In the genomic region with DNA sequence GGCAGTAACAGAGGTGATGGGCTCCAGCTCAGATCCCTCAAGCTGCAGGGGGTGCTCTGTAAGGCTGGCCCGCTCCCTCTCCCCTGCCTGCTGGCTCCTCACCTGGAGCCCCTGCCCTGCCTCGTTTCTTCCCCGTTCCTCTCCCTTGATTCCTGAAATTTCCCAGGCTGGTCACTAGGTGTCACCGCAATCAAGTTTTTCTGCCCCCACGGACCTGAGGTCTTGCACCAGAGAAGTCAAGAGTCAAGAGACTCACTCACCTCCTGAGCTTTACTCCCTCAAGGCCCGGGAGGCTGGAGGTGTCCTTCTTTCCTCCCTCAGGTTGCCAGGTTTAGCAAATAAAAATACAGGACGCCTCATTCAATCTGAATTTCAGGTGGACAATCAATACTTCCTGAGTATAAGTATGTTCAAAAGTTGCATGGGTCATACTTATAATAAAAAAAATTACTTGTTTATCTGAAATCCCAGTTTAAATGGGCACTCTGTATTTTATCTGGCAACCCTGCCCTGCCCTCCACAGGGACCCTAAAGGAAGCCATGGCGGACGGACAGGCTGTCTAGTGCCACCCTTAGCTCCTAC, we compare ENCODE assay signal across 8 cellular contexts.
A peak's percentile ranks its signal among the peaks of the same experiment; 100 is the strongest.
DNase-seq lines count a peak whose midpoint lies in the region; ATAC-seq and TF ChIP-seq lines count a peak whose summit lies in the region.

No MANE protein-coding gene starts in this region.

- no peak overlapping the region for H3K4me2 ChIP-seq in GM23338

- H3K9me2 ChIP-seq in GM23338 (ENCODE audit: insufficient read depth), result no peaks in the 10 kb centered on the region

- ATAC-seq in GM23338 (peak; percentile 63), HG02623 (IDR thresholded peaks at IDR 0.05; ENCODE audit: unreplicated experiment) (no peak)

- H3K4me3 ChIP-seq in GM23338, result no peak overlapping the region
- no peak overlapping the region for H3K4me3 ChIP-seq in fibroblast of the aortic adventitia (ENCODE audit: low read depth, low read length)

- H3K79me2 ChIP-seq in GM23338 (replicated peaks; ENCODE audit: insufficient read depth), result no peaks in the 10 kb centered on the region

- peaks cover 11% of the 10 kb centered on the region for H3K27me3 Mint-ChIP-seq in GM23338 (ENCODE audit: insufficient read depth, low read depth, poor library complexity)
- H3K27me3 Mint-ChIP-seq in osteocyte (ENCODE audit: unreplicated experiment), result peaks cover 28% of the 10 kb centered on the region

- no peaks in the 10 kb centered on the region for H3K27me3 ChIP-seq in GM23338 (ENCODE audit: insufficient read depth)

- H3K4me3 Mint-ChIP-seq in GM23338 (no peak overlapping the region; the same call in 2 of the 3 replicates), osteocyte (ENCODE audit: unreplicated experiment) (no peak overlapping the region)

- DNase-seq in CD1c-positive myeloid dendritic cell (ENCODE audit: extremely low spot score) (peak; percentile 69), GM23338 (ENCODE audit: low spot score) (peak; percentile 84), NCI-H526 treated with DMSO at 0.1 percent for 48 hours (lab: John Stamatoyannopoulos, UW) (peak; percentile 7), fibroblast of the aortic adventitia (ENCODE audit: low read depth) (peak; percentile 65), osteocyte (ENCODE audit: extremely low spot score, unreplicated experiment) (no peak), T1000 (lab: John Stamatoyannopoulos, UW) (no peak)
- peak; percentile 60 for DNase-seq in activated CD8-positive, alpha-beta memory T cell treated with anti-CD3 and anti-CD28 coated beads, Interleukin-2, amount 50 U/mL, for 48 hours

- H3K4me1 ChIP-seq in GM23338 (ENCODE audit: insufficient read depth), result peaks cover 13% of the 10 kb centered on the region

- H4K20me1 ChIP-seq in GM23338 (replicated peaks; ENCODE audit: insufficient read depth), result no peaks in the 10 kb centered on the region

- H3F3A ChIP-seq in GM23338 (replicated peaks; ENCODE audit: low read depth), result no peaks in the 10 kb centered on the region

- H3K36me3 Mint-ChIP-seq in GM23338 (ENCODE audit: low read depth) (no peaks in the 10 kb centered on the region), osteocyte (ENCODE audit: unreplicated experiment) (no peaks in the 10 kb centered on the region)

- H3K9me3 Mint-ChIP-seq in GM23338, result no peaks in the 10 kb centered on the region
- H3K9me3 Mint-ChIP-seq in osteocyte (ENCODE audit: unreplicated experiment), result no peaks in the 10 kb centered on the region

- H3K27ac Mint-ChIP-seq in GM23338 (no peak overlapping the region), osteocyte (ENCODE audit: unreplicated experiment) (no peak overlapping the region)

- H2AFZ ChIP-seq in GM23338, result no peak overlapping the region

- TF ChIP-seq CTCF in GM23338 (conservative IDR thresholded peaks at IDR 0.05; ENCODE audit: low read depth in 2 of 2) (peak; percentile 80 to 95), fibroblast of the aortic adventitia (IDR thresholded peaks at IDR 0.05; ENCODE audit: insufficient read depth, low read length) (peak; percentile 78), osteocyte (IDR thresholded peaks at IDR 0.05) (peak; percentile 77)

- no peak overlapping the region for H3K27ac ChIP-seq in GM23338 (ENCODE audit: low read depth)

- no peaks in the 10 kb centered on the region for H3K36me3 ChIP-seq in GM23338 (ENCODE audit: insufficient read depth)

- H3K4me1 Mint-ChIP-seq in GM23338, result peaks cover 41% of the 10 kb centered on the region
- H3K4me1 Mint-ChIP-seq in osteocyte (ENCODE audit: unreplicated experiment), result peaks cover 3% of the 10 kb centered on the region

TF ChIP-seq in GM23338, 12 proteins besides CTCF, POLR2A, EP300 and RAD21 (continues in another document):
- TF ChIP-seq NANOG (IDR thresholded peaks at IDR 0.05; ENCODE audit: borderline replicate concordance), result no peak
- no peak for TF ChIP-seq JUNB (IDR thresholded peaks at IDR 0.05; ENCODE audit: unreplicated experiment)
- TF ChIP-seq EZH2phosphoT487 (IDR thresholded peaks at IDR 0.05; ENCODE audit: unreplicated experiment), result no peak
- TF ChIP-seq, protein P1, sequence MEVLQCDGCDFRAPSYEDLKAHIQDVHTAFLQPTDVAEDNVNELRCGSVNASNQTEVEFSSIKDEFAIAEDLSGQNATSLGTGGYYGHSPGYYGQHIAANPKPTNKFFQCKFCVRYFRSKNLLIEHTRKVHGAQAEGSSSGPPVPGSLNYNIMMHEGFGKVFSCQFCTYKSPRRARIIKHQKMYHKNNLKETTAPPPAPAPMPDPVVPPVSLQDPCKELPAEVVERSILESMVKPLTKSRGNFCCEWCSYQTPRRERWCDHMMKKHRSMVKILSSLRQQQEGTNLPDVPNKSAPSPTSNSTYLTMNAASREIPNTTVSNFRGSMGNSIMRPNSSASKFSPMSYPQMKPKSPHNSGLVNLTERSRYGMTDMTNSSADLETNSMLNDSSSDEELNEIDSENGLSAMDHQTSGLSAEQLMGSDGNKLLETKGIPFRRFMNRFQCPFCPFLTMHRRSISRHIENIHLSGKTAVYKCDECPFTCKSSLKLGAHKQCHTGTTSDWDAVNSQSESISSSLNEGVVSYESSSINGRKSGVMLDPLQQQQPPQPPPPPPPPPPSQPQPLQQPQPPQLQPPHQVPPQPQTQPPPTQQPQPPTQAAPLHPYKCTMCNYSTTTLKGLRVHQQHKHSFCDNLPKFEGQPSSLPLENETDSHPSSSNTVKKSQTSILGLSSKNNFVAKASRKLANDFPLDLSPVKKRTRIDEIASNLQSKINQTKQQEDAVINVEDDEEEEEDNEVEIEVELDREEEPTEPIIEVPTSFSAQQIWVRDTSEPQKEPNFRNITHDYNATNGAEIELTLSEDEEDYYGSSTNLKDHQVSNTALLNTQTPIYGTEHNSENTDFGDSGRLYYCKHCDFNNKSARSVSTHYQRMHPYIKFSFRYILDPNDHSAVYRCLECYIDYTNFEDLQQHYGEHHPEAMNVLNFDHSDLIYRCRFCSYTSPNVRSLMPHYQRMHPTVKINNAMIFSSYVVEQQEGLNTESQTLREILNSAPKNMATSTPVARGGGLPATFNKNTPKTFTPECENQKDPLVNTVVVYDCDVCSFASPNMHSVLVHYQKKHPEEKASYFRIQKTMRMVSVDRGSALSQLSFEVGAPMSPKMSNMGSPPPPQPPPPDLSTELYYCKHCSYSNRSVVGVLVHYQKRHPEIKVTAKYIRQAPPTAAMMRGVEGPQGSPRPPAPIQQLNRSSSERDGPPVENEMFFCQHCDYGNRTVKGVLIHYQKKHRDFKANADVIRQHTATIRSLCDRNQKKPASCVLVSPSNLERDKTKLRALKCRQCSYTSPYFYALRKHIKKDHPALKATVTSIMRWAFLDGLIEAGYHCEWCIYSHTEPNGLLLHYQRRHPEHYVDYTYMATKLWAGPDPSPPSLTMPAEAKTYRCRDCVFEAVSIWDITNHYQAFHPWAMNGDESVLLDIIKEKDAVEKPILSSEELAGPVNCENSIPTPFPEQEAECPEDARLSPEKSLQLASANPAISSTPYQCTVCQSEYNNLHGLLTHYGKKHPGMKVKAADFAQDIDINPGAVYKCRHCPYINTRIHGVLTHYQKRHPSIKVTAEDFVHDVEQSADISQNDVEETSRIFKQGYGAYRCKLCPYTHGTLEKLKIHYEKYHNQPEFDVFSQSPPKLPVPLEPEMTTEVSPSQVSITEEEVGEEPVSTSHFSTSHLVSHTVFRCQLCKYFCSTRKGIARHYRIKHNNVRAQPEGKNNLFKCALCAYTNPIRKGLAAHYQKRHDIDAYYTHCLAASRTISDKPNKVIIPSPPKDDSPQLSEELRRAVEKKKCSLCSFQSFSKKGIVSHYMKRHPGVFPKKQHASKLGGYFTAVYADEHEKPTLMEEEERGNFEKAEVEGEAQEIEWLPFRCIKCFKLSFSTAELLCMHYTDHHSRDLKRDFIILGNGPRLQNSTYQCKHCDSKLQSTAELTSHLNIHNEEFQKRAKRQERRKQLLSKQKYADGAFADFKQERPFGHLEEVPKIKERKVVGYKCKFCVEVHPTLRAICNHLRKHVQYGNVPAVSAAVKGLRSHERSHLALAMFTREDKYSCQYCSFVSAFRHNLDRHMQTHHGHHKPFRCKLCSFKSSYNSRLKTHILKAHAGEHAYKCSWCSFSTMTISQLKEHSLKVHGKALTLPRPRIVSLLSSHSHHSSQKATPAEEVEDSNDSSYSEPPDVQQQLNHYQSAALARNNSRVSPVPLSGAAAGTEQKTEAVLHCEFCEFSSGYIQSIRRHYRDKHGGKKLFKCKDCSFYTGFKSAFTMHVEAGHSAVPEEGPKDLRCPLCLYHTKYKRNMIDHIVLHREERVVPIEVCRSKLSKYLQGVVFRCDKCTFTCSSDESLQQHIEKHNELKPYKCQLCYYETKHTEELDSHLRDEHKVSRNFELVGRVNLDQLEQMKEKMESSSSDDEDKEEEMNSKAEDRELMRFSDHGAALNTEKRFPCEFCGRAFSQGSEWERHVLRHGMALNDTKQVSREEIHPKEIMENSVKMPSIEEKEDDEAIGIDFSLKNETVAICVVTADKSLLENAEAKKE (CRISPR knock-in tag; IDR thresholded peaks at IDR 0.05), result no peak
- TF ChIP-seq POLR2AphosphoS5 (IDR thresholded peaks at IDR 0.05; ENCODE audit: low read depth), result no peak
- no peak for TF ChIP-seq ZNF114 (CRISPR knock-in tag; IDR thresholded peaks at IDR 0.05)
- TF ChIP-seq, protein P2, sequence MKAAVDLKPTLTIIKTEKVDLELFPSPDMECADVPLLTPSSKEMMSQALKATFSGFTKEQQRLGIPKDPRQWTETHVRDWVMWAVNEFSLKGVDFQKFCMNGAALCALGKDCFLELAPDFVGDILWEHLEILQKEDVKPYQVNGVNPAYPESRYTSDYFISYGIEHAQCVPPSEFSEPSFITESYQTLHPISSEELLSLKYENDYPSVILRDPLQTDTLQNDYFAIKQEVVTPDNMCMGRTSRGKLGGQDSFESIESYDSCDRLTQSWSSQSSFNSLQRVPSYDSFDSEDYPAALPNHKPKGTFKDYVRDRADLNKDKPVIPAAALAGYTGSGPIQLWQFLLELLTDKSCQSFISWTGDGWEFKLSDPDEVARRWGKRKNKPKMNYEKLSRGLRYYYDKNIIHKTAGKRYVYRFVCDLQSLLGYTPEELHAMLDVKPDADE (IDR thresholded peaks at IDR 0.05), result no peak
- no peak for TF ChIP-seq ZNF331 (CRISPR knock-in tag; IDR thresholded peaks at IDR 0.05; ENCODE audit: low read depth)
- TF ChIP-seq CREB1 (CRISPR knock-in tag; IDR thresholded peaks at IDR 0.05; ENCODE audit: low read depth), result no peak
- TF ChIP-seq EZH2 (IDR thresholded peaks at IDR 0.05; ENCODE audit: low read depth, unreplicated experiment), result no peak

Comparison
In these comparisons a context has a peak if more than half of its experiments do, and no peak if none do; other contexts are left out.
1. DNase-seq: peak in CD1c-positive myeloid dendritic cell (single experiment), GM23338 (single experiment), NCI-H526 treated with DMSO at 0.1 percent for 48 hours (single experiment), activated CD8-positive, alpha-beta memory T cell treated with anti-CD3 and anti-CD28 coated beads, Interleukin-2, amount 50 U/mL, for 48 hours (single experiment) and fibroblast of the aortic adventitia (single experiment); none in osteocyte (single experiment) and T1000 (single experiment).
2. Peak in every context shown above with its lines, with median percentiles within 50 percentile points of each other: CTCF ChIP-seq.